ENCODE assay signal across 17 cellular contexts in genomic region chr7:152423991-152424347, GRCh38. TPM values are rescaled to one million over a fixed set of nuclear protein-coding genes. Genes with fewer than 3 reads are reported as not detected.
DNase-seq lines count a peak whose midpoint lies in the region; ATAC-seq and TF ChIP-seq lines count a peak whose summit lies in the region.
"Had no signal": no experiment of that assay in that cellular context is flagged by ENCODE, and none has a peak within 500 bp of the region (broad histone marks: within the 10 kb centered on the region; RNA-seq: fewer than 3 reads in every experiment).

No MANE protein-coding gene starts in this region.

- intact Hi-C loops in Right ventricle myocardium inferior (cut with DNase I): loop anchor here (10.0 kb wide), 1 partner anchor 59 kb away; no protein-coding TSS in a partner anchor

- TF ChIP-seq CTCF in cardiac muscle cell (IDR thresholded peaks at IDR 0.05; ENCODE audit: low read depth, low read length): no peak
- TF ChIP-seq CTCF in neutrophil (IDR thresholded peaks at IDR 0.05): no peak

- H3K9me3 ChIP-seq in cardiac muscle cell (ENCODE audit: low read depth) (no peaks in the 10 kb centered on the region), neutrophil (no peaks in the 10 kb centered on the region)

- no peak for ATAC-seq in activated T-cell treated with anti-CD3 and anti-CD28 coated beads, Interleukin-2, amount 50 U/mL, for 4 hours
- ATAC-seq in Right ventricle myocardium inferior (no peak), HG03469 (IDR thresholded peaks at IDR 0.05; ENCODE audit: unreplicated experiment) (no peak), HG03432 (IDR thresholded peaks at IDR 0.05; ENCODE audit: unreplicated experiment) (no peak)
- ATAC-seq: HCT116 had no signal

- peaks cover 13% of the 10 kb centered on the region for H3K9me3 Mint-ChIP-seq in activated T-cell treated with anti-CD3 and anti-CD28 coated beads, Interleukin-2, amount 50 U/mL, for 24 hours
- H3K9me3 Mint-ChIP-seq in activated T-cell treated with anti-CD3 and anti-CD28 coated beads, Interleukin-2, amount 50 U/mL, for 4 hours: peaks cover 11% of the 10 kb centered on the region

- peaks cover 79% of the 10 kb centered on the region for H3K4me1 Mint-ChIP-seq in activated T-cell treated with anti-CD3 and anti-CD28 coated beads, Interleukin-2, amount 50 U/mL, for 24 hours (ENCODE audit: low read depth)
- peaks cover 67% of the 10 kb centered on the region for H3K4me1 Mint-ChIP-seq in activated T-cell treated with anti-CD3 and anti-CD28 coated beads, Interleukin-2, amount 50 U/mL, for 4 hours (ENCODE audit: low read depth)

- H3K4me3 ChIP-seq in cardiac muscle cell: no peak overlapping the region
- H3K4me3 ChIP-seq in neutrophil (ENCODE audit: low read depth in 1 of 2, low read length in 1 of 2): no peak overlapping the region
- H3K4me3 ChIP-seq: GM23248 had no signal

- no peaks in the 10 kb centered on the region for H3K36me3 ChIP-seq in cardiac muscle cell
- H3K36me3 ChIP-seq in neutrophil: no peaks in the 10 kb centered on the region

- H3K27me3 Mint-ChIP-seq in activated T-cell treated with anti-CD3 and anti-CD28 coated beads, Interleukin-2, amount 50 U/mL, for 24 hours: no peaks in the 10 kb centered on the region
- H3K27me3 Mint-ChIP-seq in activated T-cell treated with anti-CD3 and anti-CD28 coated beads, Interleukin-2, amount 50 U/mL, for 4 hours (ENCODE audit: low read depth): no peaks in the 10 kb centered on the region
- H3K27me3 Mint-ChIP-seq: CD4-positive, alpha-beta T cell; IgD-negative memory B cell had no signal

- peak overlapping the region; percentile 89 for H3K27ac Mint-ChIP-seq in activated T-cell treated with anti-CD3 and anti-CD28 coated beads, Interleukin-2, amount 50 U/mL, for 24 hours
- H3K27ac Mint-ChIP-seq: CD4-positive, alpha-beta T cell had no signal

- H3K4me3 Mint-ChIP-seq in activated T-cell treated with anti-CD3 and anti-CD28 coated beads, Interleukin-2, amount 50 U/mL, for 24 hours: no peak overlapping the region
- H3K4me3 Mint-ChIP-seq in activated T-cell treated with anti-CD3 and anti-CD28 coated beads, Interleukin-2, amount 50 U/mL, for 4 hours: no peak overlapping the region
- H3K4me3 Mint-ChIP-seq: CD4-positive, alpha-beta T cell had no signal

- H3K4me1 ChIP-seq in cardiac muscle cell (ENCODE audit: low read depth): peaks cover 7% of the 10 kb centered on the region
- peaks cover 17 to 20% of the 10 kb centered on the region in 2 experiments for H3K4me1 ChIP-seq in neutrophil (ENCODE audit: control insufficient read depth in 1 of 2, insufficient read depth in 1 of 2, low read depth in 1 of 2, low read length in 1 of 2)

- peak overlapping the region; percentile 86 for H3K27ac ChIP-seq in cardiac muscle cell
- H3K27ac ChIP-seq in neutrophil: peak overlapping the region; percentile 32
- H3K27ac ChIP-seq: BLaER1 treated with 17β-estradiol and CSF1 and Interleukin-3, amounts not matched to agents 10 nM and 100 nM had no signal

- H3K27me3 ChIP-seq in cardiac muscle cell: no peaks in the 10 kb centered on the region
- no peaks in the 10 kb centered on the region for H3K27me3 ChIP-seq in neutrophil
- H3K27me3 ChIP-seq: BLaER1 treated with 17β-estradiol and CSF1 and Interleukin-3, amounts not matched to agents 10 nM and 100 nM had no signal

- H3K36me3 Mint-ChIP-seq in activated T-cell treated with anti-CD3 and anti-CD28 coated beads, Interleukin-2, amount 50 U/mL, for 24 hours (ENCODE audit: low read depth): peaks cover 47% of the 10 kb centered on the region
- peaks cover 18% of the 10 kb centered on the region for H3K36me3 Mint-ChIP-seq in activated T-cell treated with anti-CD3 and anti-CD28 coated beads, Interleukin-2, amount 50 U/mL, for 4 hours (ENCODE audit: insufficient read depth)

- DNase-seq in activated T-cell treated with anti-CD3 and anti-CD28 coated beads, Interleukin-2, amount 50 U/mL, for 24 hours: no peak
- DNase-seq in activated T-cell treated with anti-CD3 and anti-CD28 coated beads, Interleukin-2, amount 50 U/mL, for 4 hours: no peak
- DNase-seq in cardiac muscle cell (ENCODE audit: low read depth in 1 of 2, low spot score in 1 of 2) (no peak), Right ventricle myocardium inferior (ENCODE audit: missing footprints) (no peak)
- DNase-seq: 8988T; AML-193; CD4-positive, alpha-beta T cell; DMS153; DMS79 treated with DMSO at 0.1 percent for 48 hours; EL; GM23248 had no signal

RNA-seq across cellular contexts. Expression of gene KMT2C, which starts 11.8 kb away (rescaled TPM):
- total RNA-seq in activated T-cell treated with anti-CD3 and anti-CD28 coated beads, Interleukin-2, amount 50 U/mL, for 4 hours: 10 to 100 TPM; 41.6 to 48.5 (median 41.6) TPM
- total RNA-seq in cardiac muscle cell (21.4 and 37.3 TPM in 2 replicates), Right ventricle myocardium inferior (39.4 TPM)
- 22.8 and 30.9 TPM in 2 replicates for polyA plus RNA-seq in cardiac muscle cell
